ENCODE assay signal across 8 cellular contexts in genomic region chr5:180860887-180861822, GRCh38. TPM values are rescaled to one million over a fixed set of nuclear protein-coding genes. Genes with fewer than 3 reads are reported as not detected.
DNase-seq lines count a peak whose midpoint lies in the region; ATAC-seq and TF ChIP-seq lines count a peak whose summit lies in the region.

Gene ZFP62, minus strand, starts transcription at chr5:180861276. Its CDS starts 57 bp downstream, at chr5:180861219.

- TF ChIP-seq CTCF in BJ (IDR thresholded peaks at IDR 0.05; ENCODE audit: insufficient read depth, low read depth, low read length) (no peak), colonic mucosa (IDR thresholded peaks at IDR 0.05) (no peak)

- POLR2A ChIA-PET in BJ (lab: Charles Lee) = no interaction called here

- H3K9ac ChIP-seq in colonic mucosa (ENCODE audit: low read depth in 2 of 2, low read length in 2 of 2) = peak within 1 kb of the TSS; percentile 87 to 96

- ATAC-seq in HG03457 (IDR thresholded peaks at IDR 0.05; ENCODE audit: unreplicated experiment) = peak; percentile 89

- no peaks in the 10 kb centered on the region for H3K36me3 ChIP-seq in BJ (ENCODE audit: control insufficient read depth, insufficient read depth, low read length)
- H3K36me3 ChIP-seq in colonic mucosa = no peaks in the 10 kb centered on the region

- H3K27me3 ChIP-seq in BJ (ENCODE audit: control insufficient read depth, insufficient read depth, low read length) = no peaks in the 10 kb centered on the region
- no peaks in the 10 kb centered on the region for H3K27me3 ChIP-seq in colonic mucosa

- intact Hi-C loops in colonic mucosa (cut with DNase I) = no loop called here

- H3K9me3 ChIP-seq in colonic mucosa = no peaks in the 10 kb centered on the region

- CTCF ChIA-PET in BJ (lab: Yijun Ruan, JAX) = interaction anchor here (1.2 kb wide), 1 partner anchor 8 kb away, joined by 5 read pairs; no protein-coding TSS in a partner anchor

- H3K4me1 ChIP-seq in colonic mucosa = peaks cover 8% of the 10 kb centered on the region

- DNase-seq in BJ (ENCODE audit: low read depth) (peak; percentile 37), GM19240 (ENCODE audit: insufficient read length, low spot score) (peak; percentile 70), NCI-H524 (lab: John Stamatoyannopoulos, UW) (peak; percentile 65 to 90), colonic mucosa (peak; percentile 96), left kidney (ENCODE audit: low read depth, low spot score) (peak; percentile 97)
- DNase-seq in activated CD4-positive, alpha-beta T cell treated with anti-CD3 and anti-CD28 coated beads for 48 hours = peak; percentile 89
- peak; percentile 87 for DNase-seq in stimulated activated CD4-positive, alpha-beta T cell treated with anti-CD3 and anti-CD28 coated beads, Interleukin-1b, Interleukin-23, amount 100 ng/mL, for 48 hours

- peak within 1 kb of the TSS; percentile 96 for H3K27ac ChIP-seq in colonic mucosa

- H3K4me3 ChIP-seq in BJ (ENCODE audit: low read depth, low read length) (peak within 1 kb of the TSS; percentile 97), colonic mucosa (peak within 1 kb of the TSS; percentile 69)

RNA-seq across cellular contexts. Expression of gene ZFP62, which starts in this region (rescaled TPM):
- polyA plus RNA-seq in BJ (2011; rRNA removed) = 5.4 and 9.3 TPM in 2 replicates
- 5.5 and 6.5 TPM in 2 replicates for polyA minus RNA-seq in BJ (2011; rRNA and poly(A)+ RNA removed)
- total RNA-seq in colonic mucosa = 10 to 100 TPM; 34.3 to 38.7 TPM

Comparison
In these comparisons a context has a peak if more than half of its experiments do, and no peak if none do; other contexts are left out.
1. Peak in every context shown above with its lines: DNase-seq, ATAC-seq, H3K4me3 ChIP-seq and H3K27ac ChIP-seq.
2. DNase-seq: peak in every context shown above with its lines; median percentile 97 in left kidney; 96 in colonic mucosa; 89 in activated CD4-positive, alpha-beta T cell treated with anti-CD3 and anti-CD28 coated beads for 48 hours; 87 in stimulated activated CD4-positive, alpha-beta T cell treated with anti-CD3 and anti-CD28 coated beads, Interleukin-1b, Interleukin-23, amount 100 ng/mL, for 48 hours; 78 in NCI-H524; 70 in GM19240; 37 in BJ.